Comparison of ENCODE assay signal across 3 cellular contexts in the genomic region with DNA sequence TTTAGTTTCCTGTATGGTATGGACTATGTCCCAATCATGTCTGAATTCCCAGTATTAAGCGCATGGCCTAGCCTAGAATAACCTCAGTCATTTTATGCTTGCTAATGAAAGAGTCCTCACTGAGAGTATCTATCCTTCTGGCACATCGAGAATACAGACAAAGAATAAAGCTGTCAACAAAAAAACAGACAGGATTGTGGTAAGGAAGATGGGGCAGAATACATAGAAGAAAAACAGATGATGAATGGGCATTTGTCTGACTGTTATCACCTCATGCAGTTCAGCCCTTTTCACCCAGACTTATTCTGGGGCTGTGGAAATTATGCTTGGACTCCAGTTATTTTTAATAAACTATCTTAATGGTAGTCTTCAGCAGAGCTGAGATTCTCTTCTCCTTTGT.
"Had no signal": no experiment of that assay in that cellular context is flagged by ENCODE, and none has a peak within 500 bp of the region (broad histone marks: within the 10 kb centered on the region; RNA-seq: fewer than 3 reads in every experiment).

No MANE protein-coding gene starts in this region.

- ATAC-seq: GM12878 had no signal

- DNase-seq: GDM1, GF-D8 had no signal

- H3K4me3 ChIP-seq: GM12878 had no signal
